ENCODE assay signal across 12 cellular contexts in the genomic region with DNA sequence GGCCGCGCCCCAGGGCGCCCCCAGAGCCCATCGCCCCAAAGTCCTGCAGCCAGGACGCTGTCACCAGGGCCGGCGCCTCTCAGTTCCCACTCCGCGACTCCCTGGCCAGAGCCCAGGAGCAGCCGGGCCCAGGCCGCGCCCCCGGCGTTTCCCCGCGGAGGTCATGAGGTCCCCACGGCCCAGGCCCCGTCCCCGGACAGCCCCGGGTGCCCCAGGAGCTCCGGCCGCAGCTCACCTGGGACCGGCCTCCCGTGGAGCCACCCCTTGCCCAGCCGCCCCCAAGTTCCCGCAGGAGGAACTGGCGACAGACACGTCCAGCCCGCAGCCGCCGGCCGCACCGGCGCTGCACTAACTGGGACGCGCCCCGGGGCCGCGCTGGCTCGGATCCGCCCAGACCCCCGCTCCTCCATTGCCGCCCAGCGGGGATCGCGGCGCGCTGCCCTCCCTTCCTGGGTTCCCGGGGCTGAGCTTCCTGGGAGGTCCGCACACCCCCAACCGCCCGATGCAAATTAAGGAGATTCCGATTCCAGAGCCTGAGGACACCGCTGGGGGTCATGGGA. TPM values are rescaled to one million over a fixed set of nuclear protein-coding genes. Genes with fewer than 3 reads are reported as not detected.
A peak's percentile ranks its signal among the peaks of the same experiment; 100 is the strongest.
DNase-seq lines count a peak whose midpoint lies in the region; ATAC-seq and TF ChIP-seq lines count a peak whose summit lies in the region.
"Had no signal": no experiment of that assay in that cellular context is flagged by ENCODE, and none has a peak within 500 bp of the region (broad histone marks: within the 10 kb centered on the region; RNA-seq: fewer than 3 reads in every experiment).

No MANE protein-coding gene starts in this region.

- H3K4me1 Mint-ChIP-seq in activated T-cell treated with anti-CD3 and anti-CD28 coated beads, Interleukin-2, amount 50 U/mL, for 24 hours (ENCODE audit: low read depth) = peaks cover 13% of the 10 kb centered on the region
- H3K4me1 Mint-ChIP-seq in naive thymus-derived CD8-positive, alpha-beta T cell = peaks cover 2 to 9% (median 5%) of the 10 kb centered on the region in 4 donors

- DNase-seq in activated T-cell treated with anti-CD3 and anti-CD28 coated beads, Interleukin-2, amount 50 U/mL, for 24 hours = no peak
- DNase-seq in activated T-cell treated with anti-CD3 and anti-CD28 coated beads for 4 hours (no peak), fibroblast of villous mesenchyme (ENCODE audit: low read depth) (no peak), inferior parietal cortex (ENCODE audit: extremely low spot score) (no peak), GF-D8 (lab: John Stamatoyannopoulos, UW) (no peak), hippocampal formation (lab: John Stamatoyannopoulos, UW) (no peak)
- no peak for DNase-seq in naive thymus-derived CD8-positive, alpha-beta T cell
- DNase-seq: NCI-H187 treated with DMSO at 0.1 percent for 48 hours had no signal

- H3K9me3 Mint-ChIP-seq in activated T-cell treated with anti-CD3 and anti-CD28 coated beads, Interleukin-2, amount 50 U/mL, for 24 hours = peaks cover 10% of the 10 kb centered on the region
- H3K9me3 Mint-ChIP-seq in naive thymus-derived CD8-positive, alpha-beta T cell = peaks cover 11 to 35% (median 14%) of the 10 kb centered on the region in 9 donors

- no peaks in the 10 kb centered on the region for H3K36me3 Mint-ChIP-seq in activated T-cell treated with anti-CD3 and anti-CD28 coated beads, Interleukin-2, amount 50 U/mL, for 24 hours (ENCODE audit: low read depth)
- H3K36me3 Mint-ChIP-seq in naive thymus-derived CD8-positive, alpha-beta T cell = peaks cover 0 to 31% (median 10%) of the 10 kb centered on the region in 3 donors

- no peaks in the 10 kb centered on the region for H3K36me3 ChIP-seq in thymus (ENCODE audit: control insufficient read depth, insufficient read depth)

- peak overlapping the region; percentile 55 for H3K4me3 Mint-ChIP-seq in activated T-cell treated with anti-CD3 and anti-CD28 coated beads, Interleukin-2, amount 50 U/mL, for 24 hours
- peak overlapping the region in 9 of 10 donors; percentile 55 to 81 (median 74) for H3K4me3 Mint-ChIP-seq in naive thymus-derived CD8-positive, alpha-beta T cell

- H3K27ac ChIP-seq in thymus (ENCODE audit: low read depth) = no peak overlapping the region

- peaks cover 9% of the 10 kb centered on the region for H3K27me3 ChIP-seq in thymus (ENCODE audit: control insufficient read depth, insufficient read depth)

- H3K4me1 ChIP-seq in thymus (ENCODE audit: control insufficient read depth, insufficient read depth, low read length) = no peaks in the 10 kb centered on the region

- TF ChIP-seq CTCF in fibroblast of villous mesenchyme (IDR thresholded peaks at IDR 0.05; ENCODE audit: insufficient read depth, low read depth, low read length) = no peak

- 16% methylated on average over 54 of the region's 54 CpGs for WGBS in thymus

- no peak overlapping the region for H3K27ac Mint-ChIP-seq in activated T-cell treated with anti-CD3 and anti-CD28 coated beads, Interleukin-2, amount 50 U/mL, for 24 hours
- H3K27ac Mint-ChIP-seq in naive thymus-derived CD8-positive, alpha-beta T cell = no peak overlapping the region

- H3K4me3 ChIP-seq in fibroblast of villous mesenchyme (ENCODE audit: low read depth, low read length) (peak overlapping the region; percentile 9), thymus (ENCODE audit: low read length) (peak overlapping the region; percentile 21)
- H3K4me3 ChIP-seq: GM12878 had no signal

- H3K9me3 ChIP-seq in thymus (ENCODE audit: control insufficient read depth) = peaks cover 2% of the 10 kb centered on the region

- peaks cover 42% of the 10 kb centered on the region for H3K27me3 Mint-ChIP-seq in activated T-cell treated with anti-CD3 and anti-CD28 coated beads, Interleukin-2, amount 50 U/mL, for 24 hours
- H3K27me3 Mint-ChIP-seq in naive thymus-derived CD8-positive, alpha-beta T cell = peaks cover 19 to 52% (median 45%) of the 10 kb centered on the region in 5 donors

- ATAC-seq in naive thymus-derived CD8-positive, alpha-beta T cell = no peak
- ATAC-seq: GM12878 had no signal

- POLR2A ChIA-PET in naive thymus-derived CD8-positive, alpha-beta T cell (lab: Charles Lee) = no interaction called here

RNA-seq across cellular contexts. Expression of a gene that starts 9.7 kb away (rescaled TPM):
- not detected in 2 replicates for total RNA-seq in fibroblast of villous mesenchyme
- total RNA-seq in naive thymus-derived CD8-positive, alpha-beta T cell = not detected
- not detected for polyA plus RNA-seq in naive thymus-derived CD8-positive, alpha-beta T cell
- 2.0 TPM for polyA plus RNA-seq in thymus
- total RNA-seq: GM12878, mucosa of gallbladder, SK-MEL-5 had no signal
- polyA plus RNA-seq: GM12878 had no signal

RNA-seq across cellular contexts. Expression of a gene that starts 29.3 kb away (rescaled TPM):
- 52.2 and 56.7 TPM in 2 replicates for total RNA-seq in fibroblast of villous mesenchyme
- total RNA-seq in naive thymus-derived CD8-positive, alpha-beta T cell = 100 to 1,000 TPM; 108 to 110 TPM
- 10 to 100 TPM; 15.3 to 28.6 (median 22.3) TPM for polyA plus RNA-seq in naive thymus-derived CD8-positive, alpha-beta T cell
- 72.9 TPM for polyA plus RNA-seq in thymus

RNA-seq across cellular contexts. Expression of a gene that starts 54.5 kb away (rescaled TPM):
- under 0.01 TPM in 2 replicates for total RNA-seq in fibroblast of villous mesenchyme
- 1 to 10 TPM; 3.5 to 4.7 TPM for total RNA-seq in naive thymus-derived CD8-positive, alpha-beta T cell
- polyA plus RNA-seq in naive thymus-derived CD8-positive, alpha-beta T cell = 1 to 10 TPM; 2.3 to 2.5 (median 2.5) TPM
- 2.8 TPM for polyA plus RNA-seq in thymus
- total RNA-seq: GM12878 had no signal
